In genomic region chr9:72977670-72978069, GRCh38 we compare ENCODE assay signal across 1 cellular context.
TF ChIP-seq lines count a peak whose summit lies in the region.

No MANE protein-coding gene starts in this region.

TF ChIP-seq in endothelial cell of umbilical vein, 7 proteins besides CTCF, POLR2A, EP300 and RAD21:
- TF ChIP-seq GATA2 (IDR thresholded peaks at IDR 0.05; ENCODE audit: insufficient read depth, insufficient read length, low read depth, low read length) (no peak), FOS (IDR thresholded peaks at IDR 0.05; ENCODE audit: borderline replicate concordance, insufficient read depth, low read length) (peak; percentile 47), MAX (IDR thresholded peaks at IDR 0.05; ENCODE audit: insufficient read depth, insufficient read length) (no peak), EZH2 (IDR thresholded peaks at IDR 0.05; ENCODE audit: borderline replicate concordance, low read depth, low read length, severe bottlenecking) (no peak), JUN (IDR thresholded peaks at IDR 0.05; ENCODE audit: borderline replicate concordance, insufficient read depth, insufficient read length, low read depth) (no peak), POLR2AphosphoS5 (IDR thresholded peaks at IDR 0.05; ENCODE audit: insufficient read depth, low read depth, low read length) (no peak), MYC (IDR thresholded peaks at IDR 0.05; ENCODE audit: low read depth, low read length) (no peak)
